20 cellular contexts compared by ENCODE assay signal in the genomic region with DNA sequence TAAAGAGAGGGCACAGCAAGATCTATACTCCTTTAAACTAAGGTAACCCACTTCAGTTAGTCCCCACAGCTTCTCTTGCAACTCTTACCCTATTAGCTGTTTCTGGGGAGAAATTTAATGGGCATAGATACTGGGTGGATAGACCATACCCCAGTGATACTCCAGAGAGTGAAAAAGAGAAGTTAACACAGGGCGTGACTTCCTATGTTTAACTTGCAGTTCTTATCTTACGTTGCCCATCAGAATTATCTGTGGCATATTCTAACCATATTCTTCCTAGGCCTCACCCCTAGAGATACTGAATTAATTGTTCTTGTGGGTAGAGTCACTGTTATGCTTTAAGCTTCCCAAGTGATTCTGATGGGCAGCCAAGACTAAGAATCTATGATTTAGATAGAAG.
A peak's percentile ranks its signal among the peaks of the same experiment; 100 is the strongest.
DNase-seq lines count a peak whose midpoint lies in the region; FAIRE-seq and TF ChIP-seq lines count a peak whose summit lies in the region.
"Had no signal": no experiment of that assay in that cellular context is flagged by ENCODE, and none has a peak within 500 bp of the region (broad histone marks: within the 10 kb centered on the region; RNA-seq: fewer than 3 reads in every experiment).

No MANE protein-coding gene starts in this region.

- no peaks in the 10 kb centered on the region for H3K27me3 ChIP-seq in neutrophil
- H3K27me3 ChIP-seq in stomach = no peaks in the 10 kb centered on the region
- H3K27me3 ChIP-seq: breast epithelium, foreskin keratinocyte, Peyer's patch had no signal

- H3K4me1 ChIP-seq in neutrophil (ENCODE audit: control insufficient read depth in 1 of 2, insufficient read depth in 1 of 2, low read depth in 1 of 2, low read length in 1 of 2) = peaks cover 39 to 59% of the 10 kb centered on the region in 2 experiments
- peaks cover 8 to 88% (median 36%) of the 10 kb centered on the region in 4 donors for H3K4me1 ChIP-seq in stomach
- H3K4me1 ChIP-seq: breast epithelium, foreskin keratinocyte had no signal

- H3K4me3 ChIP-seq in neutrophil (ENCODE audit: low read depth in 1 of 2, low read length in 1 of 2) (no peak overlapping the region), stomach (no peak overlapping the region)
- H3K4me3 ChIP-seq: breast epithelium, Peyer's patch, SK-N-MC had no signal

- TF ChIP-seq EP300 in stomach (IDR thresholded peaks at IDR 0.05) = no peak

- no peaks in the 10 kb centered on the region for H3K27me3 Mint-ChIP-seq in IgD-negative memory B cell
- H3K27me3 Mint-ChIP-seq in dendritic cell treated with granulocyte-macrophage colony-stimulating factor and Interleukin-4, amounts not matched to agents 40 ng/mL and 50 ng/mL, for 4 days = no peaks in the 10 kb centered on the region
- H3K27me3 Mint-ChIP-seq: activated CD4-positive, alpha-beta T cell treated with anti-CD3 and anti-CD28 coated beads, Interleukin-2, amount 10 ng/mL, durations not matched to agents 7 days and 5 days had no signal

- H3K9me3 ChIP-seq in neutrophil (no peaks in the 10 kb centered on the region), stomach (no peaks in the 10 kb centered on the region)
- H3K9me3 ChIP-seq: breast epithelium, Caco-2, Peyer's patch had no signal

- H3K36me3 ChIP-seq in neutrophil (no peaks in the 10 kb centered on the region), stomach (no peaks in the 10 kb centered on the region)
- H3K36me3 ChIP-seq: breast epithelium, Peyer's patch had no signal

- TF ChIP-seq CTCF in neutrophil (IDR thresholded peaks at IDR 0.05) (no peak), stomach (IDR thresholded peaks at IDR 0.05) (no peak)

- H3K36me3 Mint-ChIP-seq in IgD-negative memory B cell = no peaks in the 10 kb centered on the region
- no peaks in the 10 kb centered on the region for H3K36me3 Mint-ChIP-seq in dendritic cell treated with granulocyte-macrophage colony-stimulating factor and Interleukin-4, amounts not matched to agents 40 ng/mL and 50 ng/mL, for 4 days (ENCODE audit: low read depth)

- DNase-seq in NOMO-1 treated with DMSO at 0.1 percent for 48 hours (lab: John Stamatoyannopoulos, UW; ENCODE audit: unreplicated experiment) (peak; percentile 79), GM12892 (ENCODE audit: insufficient read length) (no peak), amniotic stem cell (lab: John Stamatoyannopoulos, UW) (no peak), stomach (no peak)
- DNase-seq: activated CD4-positive, alpha-beta T cell treated with anti-CD3 and anti-CD28 coated beads, Interleukin-2, amount 10 ng/mL, durations not matched to agents 7 days and 5 days; activated CD8-positive, alpha-beta memory T cell treated with anti-CD3 and anti-CD28 coated beads, Interleukin-2, amount 50 U/mL, for 4 hours; activated effector memory CD4-positive, alpha-beta T cell treated with anti-CD3 and anti-CD28 coated beads, Interleukin-2, amount 50 U/mL, for 16 hours; Caco-2; NCI-H146; NCI-H2171 treated with DMSO at 0.1 percent for 48 hours; NCI-H69; Peyer's patch had no signal

- WGBS in stomach, 5 donors = 65 to 86% (median 72%) methylated on average over 2 of the region's 2 CpGs

- peaks cover 26 to 33% (median 26%) of the 10 kb centered on the region in 3 donors for H3K4me1 Mint-ChIP-seq in IgD-negative memory B cell
- H3K4me1 Mint-ChIP-seq in dendritic cell treated with granulocyte-macrophage colony-stimulating factor and Interleukin-4, amounts not matched to agents 40 ng/mL and 50 ng/mL, for 4 days (ENCODE audit: low read depth) = peaks cover 75% of the 10 kb centered on the region

- peak overlapping the region; percentile 79 for H3K27ac ChIP-seq in neutrophil
- peak overlapping the region in 1 of 5 donors; percentile 61 for H3K27ac ChIP-seq in stomach
- H3K27ac ChIP-seq: breast epithelium, foreskin keratinocyte, Peyer's patch, SK-N-MC had no signal

- H3K27ac Mint-ChIP-seq in IgD-negative memory B cell = peak overlapping the region; percentile 7 to 83 (median 49)
- peak overlapping the region; percentile 80 for H3K27ac Mint-ChIP-seq in dendritic cell treated with granulocyte-macrophage colony-stimulating factor and Interleukin-4, amounts not matched to agents 40 ng/mL and 50 ng/mL, for 4 days
- H3K27ac Mint-ChIP-seq: activated CD4-positive, alpha-beta T cell treated with anti-CD3 and anti-CD28 coated beads, Interleukin-2, amount 10 ng/mL, durations not matched to agents 7 days and 5 days had no signal

- peak overlapping the region in 2 of 4 donors; percentile 41 to 90 for H3K4me3 Mint-ChIP-seq in IgD-negative memory B cell
- no peak overlapping the region for H3K4me3 Mint-ChIP-seq in dendritic cell treated with granulocyte-macrophage colony-stimulating factor and Interleukin-4, amounts not matched to agents 40 ng/mL and 50 ng/mL, for 4 days
- H3K4me3 Mint-ChIP-seq: activated CD4-positive, alpha-beta T cell treated with anti-CD3 and anti-CD28 coated beads, Interleukin-2, amount 10 ng/mL, durations not matched to agents 7 days and 5 days had no signal

- no peak for FAIRE-seq in GM12892 (lab: Jason Lieb, UNC)
- FAIRE-seq: GM18507, HTR-8/SVneo had no signal

- no peak for TF ChIP-seq POLR2A in GM12892 (IDR thresholded peaks at IDR 0.05; ENCODE audit: low read depth, low read length)
- no peak for TF ChIP-seq POLR2A in stomach (IDR thresholded peaks at IDR 0.05)

- intact Hi-C loops in dendritic cell treated with granulocyte-macrophage colony-stimulating factor and Interleukin-4, amounts not matched to agents 40 ng/mL and 50 ng/mL, for 4 days (cut with micrococcal nuclease) = loop anchor here (2.0 kb wide), 1 partner anchor 14 kb away; no protein-coding TSS in a partner anchor
- intact Hi-C loops in stomach (cut with DNase I; ENCODE audit: low total_unique reads) = no loop called here

- peaks cover 0 to 5% (median 0%) of the 10 kb centered on the region in 3 donors for H3K9me3 Mint-ChIP-seq in IgD-negative memory B cell
- peaks cover 6% of the 10 kb centered on the region for H3K9me3 Mint-ChIP-seq in dendritic cell treated with granulocyte-macrophage colony-stimulating factor and Interleukin-4, amounts not matched to agents 40 ng/mL and 50 ng/mL, for 4 days
- H3K9me3 Mint-ChIP-seq: activated CD4-positive, alpha-beta T cell treated with anti-CD3 and anti-CD28 coated beads, Interleukin-2, amount 10 ng/mL, durations not matched to agents 7 days and 5 days had no signal
